In genomic region chr2:191565647-191566198, GRCh38 we compare ENCODE assay signal across 8 cellular contexts.
DNase-seq lines count a peak whose midpoint lies in the region; ATAC-seq, FAIRE-seq and TF ChIP-seq lines count a peak whose summit lies in the region.

No MANE protein-coding gene starts in this region.

- H3K4me1 ChIP-seq in K562 (replicated peaks in 1 of 2; ENCODE audit: control insufficient read depth in 2 of 2, insufficient read depth in 2 of 2, low read length in 2 of 2) (peaks cover under 1 to 33% of the 10 kb centered on the region in 2 experiments; a peak in 3 of 5 replicates), vagina (peaks cover 3% of the 10 kb centered on the region)

- H3K79me2 ChIP-seq in K562 (ENCODE audit: control insufficient read depth, insufficient read depth, low read length): no peaks in the 10 kb centered on the region

- no peaks in the 10 kb centered on the region for H3K27me3 ChIP-seq in HL-60 (ENCODE audit: insufficient read depth, poor library complexity, severe bottlenecking)
- no peaks in the 10 kb centered on the region for H3K27me3 ChIP-seq in K562 (ENCODE audit: control insufficient read depth in 2 of 2, insufficient read depth in 2 of 2, low read length in 2 of 2)
- no peaks in the 10 kb centered on the region for H3K27me3 ChIP-seq in vagina

- no peak for TF ChIP-seq CTCF in GM12865 (IDR thresholded peaks at IDR 0.05; ENCODE audit: insufficient read depth, low read depth, low read length, missing control alignments)
- no peak for TF ChIP-seq CTCF in HL-60 (IDR thresholded peaks at IDR 0.05; ENCODE audit: insufficient read depth, low read length)
- TF ChIP-seq CTCF in K562 (IDR thresholded peaks at IDR 0.05 in 2 of 3, conservative IDR thresholded peaks at IDR 0.05 in 1 of 3; ENCODE audit: insufficient read depth in 2 of 3, low read depth in 1 of 3, low read length in 3 of 3): no peak
- TF ChIP-seq CTCF in vagina (IDR thresholded peaks at IDR 0.05): no peak

- peak overlapping the region in 1 of 2 experiments; percentile 13; a peak in 1 of 4 replicates for H3K9ac ChIP-seq in K562 (ENCODE audit: insufficient read depth in 1 of 2, low read depth in 2 of 2, low read length in 2 of 2)

- POLR2A ChIA-PET in K562 (lab: Yijun Ruan, JAX): interaction anchor here (0.6 to 2.0 kb wide), 2 partner anchors 112 to 131 kb away, joined by 3 to 5 read pairs; partner anchors contain the start of gene NABP1

- ATAC-seq in GM21717 (IDR thresholded peaks at IDR 0.05; ENCODE audit: unreplicated experiment) (peak; percentile 54), K562 (peak; percentile 89), HG02840 (IDR thresholded peaks at IDR 0.05; ENCODE audit: low FRiP score, unreplicated experiment) (no peak)

- H3K36me3 ChIP-seq in K562 (ENCODE audit: control insufficient read depth, insufficient read depth, low read length): no peaks in the 10 kb centered on the region
- no peaks in the 10 kb centered on the region for H3K36me3 ChIP-seq in vagina

- DNase-seq in GM12865 (ENCODE audit: low read depth) (peak; percentile 49), HL-60 (ENCODE audit: low read depth in 1 of 2, low spot score in 1 of 2) (peak in 1 of 2 experiments; percentile 55), K562 (ENCODE audit: extremely low read depth in 1 of 4, low spot score in 3 of 4) (peak; percentile 24 to 50 (median 29)), vagina (ENCODE audit: extremely low spot score in 2 of 2) (no peak), dermis blood vessel endothelial cell (no peak), NCI-H82 treated with DMSO at 0.1 percent for 48 hours (lab: John Stamatoyannopoulos, UW; ENCODE audit: unreplicated experiment) (no peak)

- H4K20me1 ChIP-seq in K562 (replicated peaks; ENCODE audit: control insufficient read depth, insufficient read depth, low read length): no peaks in the 10 kb centered on the region

- no peak overlapping the region for H3K4me3 ChIP-seq in GM12865 (ENCODE audit: low read depth, low read length)
- no peak overlapping the region for H3K4me3 ChIP-seq in HL-60 (replicated peaks; ENCODE audit: insufficient read depth, low read length)
- no peak overlapping the region for H3K4me3 ChIP-seq in K562
- no peak overlapping the region for H3K4me3 ChIP-seq in vagina

- peak overlapping the region; percentile 79 for H2AFZ ChIP-seq in K562 (ENCODE audit: low read depth, low read length)

- intact Hi-C loops in K562 (cut with micrococcal nuclease): loop anchor here (1.0 kb wide), 1 partner anchor 126 kb away; no protein-coding TSS in a partner anchor
- intact Hi-C loops in vagina (cut with DNase I): no loop called here

- WGBS in K562 (ENCODE audit: insufficient coverage, low coverage, missing lambda C conversion rate): 11% methylated on average over 4 of the region's 4 CpGs

- no peak for TF ChIP-seq RAD21 in K562 (CRISPR knock-in tag; conservative IDR thresholded peaks at IDR 0.05 in 1 of 2, IDR thresholded peaks at IDR 0.05 in 1 of 2)

- peak overlapping the region; percentile 48 for H3K4me2 ChIP-seq in K562 (ENCODE audit: insufficient read depth, low read length)

- H3K27ac ChIP-seq in HL-60 (replicated peaks) (peak overlapping the region; percentile 38), K562 (ENCODE audit: extremely low read depth, low read depth, low read length) (peak overlapping the region; percentile 71), vagina (no peak overlapping the region)

- H3K9me3 ChIP-seq in K562 (replicated peaks; ENCODE audit: control insufficient read depth, insufficient read depth, low read depth, low read length): no peaks in the 10 kb centered on the region
- H3K9me3 ChIP-seq in vagina: no peaks in the 10 kb centered on the region

- TF ChIP-seq EP300 in K562 (IDR thresholded peaks at IDR 0.05; ENCODE audit: low read length): peak; percentile 59

- in situ Hi-C loops in K562 (cut with MboI): loop anchor here (5.0 to 10.0 kb wide), 3 partner anchors 72 to 269 kb away; no protein-coding TSS in a partner anchor

- no TSS peak for BruUV-seq in K562 (replicated peaks; lab: Mats Ljungman, UMichigan)

- peak; percentile 81 for FAIRE-seq in K562 (lab: Jason Lieb, UNC)

- H3K9me1 ChIP-seq in K562 (ENCODE audit: control insufficient read depth, insufficient read depth, low read length): no peaks in the 10 kb centered on the region

- CTCF ChIA-PET in K562 (lab: Yijun Ruan, JAX; ENCODE audit: low intra/inter-chr PET ratio): interaction anchor here (1.0 to 2.6 kb wide), 2 partner anchors 126 to 163 kb away, joined by 3 to 11 read pairs; no protein-coding TSS in a partner anchor

- TF ChIP-seq POLR2A in K562 (conservative IDR thresholded peaks at IDR 0.05): no peak
- no peak for TF ChIP-seq POLR2A in vagina (IDR thresholded peaks at IDR 0.05)

TF ChIP-seq in K562, 482 proteins besides CTCF, POLR2A, EP300 and RAD21 (continues in another document):
- TF ChIP-seq CBX3 (IDR thresholded peaks at IDR 0.05; ENCODE audit: borderline replicate concordance in 1 of 2, low read length in 2 of 2): 0 out of 3 replicates have a peak, but pooled peaks of 1 of the 2 experiments have one; percentile 8
- TF ChIP-seq DMBX1 (CRISPR knock-in tag; IDR thresholded peaks at IDR 0.05; ENCODE audit: borderline replicate concordance): peak; percentile 26; the same call in 1 of the 2 replicates
- peak; percentile 20 for TF ChIP-seq ZFP36 (IDR thresholded peaks at IDR 0.05; ENCODE audit: low read depth, low read length, partially characterized antibody)
- TF ChIP-seq CBFA2T3 (IDR thresholded peaks at IDR 0.05): peak; percentile 50; the same call in 1 of the 2 replicates
- peak; percentile 75; the same call in 1 of the 2 replicates for TF ChIP-seq HMBOX1 (IDR thresholded peaks at IDR 0.05)
- 0 out of 2 replicates have a peak, but pooled peaks have one; percentile 24 for TF ChIP-seq MTA1 (IDR thresholded peaks at IDR 0.05; ENCODE audit: borderline replicate concordance)
- no peak for TF ChIP-seq GATAD2A (IDR thresholded peaks at IDR 0.05)
- peak; percentile 28; the same call in 1 of the 2 replicates for TF ChIP-seq NR2C1 (IDR thresholded peaks at IDR 0.05)
- peak; percentile 53; the same call in 1 of the 2 replicates for TF ChIP-seq NR2C1 (tag; IDR thresholded peaks at IDR 0.05)
- no peak for TF ChIP-seq CGGBP1 (CRISPR knock-in tag; IDR thresholded peaks at IDR 0.05)
- TF ChIP-seq NR2C2 (CRISPR knock-in tag; IDR thresholded peaks at IDR 0.05): no peak
- TF ChIP-seq NR2C2 (tag; IDR thresholded peaks at IDR 0.05): peak; percentile 55; the same call in 1 of the 2 replicates
- TF ChIP-seq POLR2G (IDR thresholded peaks at IDR 0.05; ENCODE audit: low read depth, low read length): no peak
- no peak for TF ChIP-seq ELK1 (CRISPR knock-in tag; IDR thresholded peaks at IDR 0.05)
- no peak for TF ChIP-seq HMG20B (CRISPR knock-in tag; IDR thresholded peaks at IDR 0.05)
- 0 out of 2 replicates have a peak, but pooled peaks have one; percentile 39 for TF ChIP-seq FOSL1 (tag; conservative IDR thresholded peaks at IDR 0.05)

Comparison
In these comparisons a context has a peak if more than half of its experiments do, and no peak if none do; other contexts are left out.
1. DNase-seq: peak in GM12865 (single experiment) and K562 (4 of 4); none in vagina (0 of 2), dermis blood vessel endothelial cell (single experiment) and NCI-H82 treated with DMSO at 0.1 percent for 48 hours (single experiment).